8 cellular contexts compared by ENCODE assay signal in the genomic region with DNA sequence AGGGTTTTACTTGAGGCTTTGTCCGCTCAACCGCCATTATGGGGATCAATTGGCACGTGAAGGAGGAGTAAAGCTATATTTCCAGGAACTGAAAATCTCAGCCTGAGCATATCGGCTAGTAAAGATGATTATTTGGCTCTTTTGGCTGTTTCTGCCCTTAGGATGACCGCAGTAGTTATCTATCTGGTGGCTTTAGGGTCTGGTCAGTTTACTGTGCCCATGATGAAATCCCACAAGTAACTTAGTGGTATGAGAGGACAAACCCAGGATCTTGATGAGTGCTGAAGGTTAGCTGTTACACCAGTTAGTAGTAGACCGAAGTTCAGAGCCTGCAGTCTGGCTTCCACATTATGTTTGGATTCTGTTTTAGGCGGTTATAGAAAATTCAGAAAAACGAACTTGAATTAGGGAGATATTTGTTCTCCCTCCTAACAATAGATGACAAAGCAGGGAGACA. TPM values are rescaled to one million over a fixed set of nuclear protein-coding genes. Genes with fewer than 3 reads are reported as not detected.
DNase-seq lines count a peak whose midpoint lies in the region; ATAC-seq lines count a peak whose summit lies in the region.

No MANE protein-coding gene starts in this region.

- H3K36me3 Mint-ChIP-seq in activated naive CD4-positive, alpha-beta T cell treated with anti-CD3 and anti-CD28 coated beads for 36 hours (ENCODE audit: low read depth), result peaks cover 56% of the 10 kb centered on the region
- peaks cover 70% of the 10 kb centered on the region for H3K36me3 Mint-ChIP-seq in activated T-helper 2 cell treated with anti-CD3 and anti-CD28 coated beads, Interferon-gamma antibody, Interleukin-2, Interleukin-4, amounts not matched to agents 10 μg/mL and 5 μg/mL and 100 μg/mL, durations not matched to agents 14 hours and 24 hours and 36 hours (ENCODE audit: low read depth)
- H3K36me3 Mint-ChIP-seq in immature natural killer cell, result peaks cover 14 to 24% (median 21%) of the 10 kb centered on the region in 3 donors

- no peaks in the 10 kb centered on the region for H3K27me3 Mint-ChIP-seq in activated naive CD4-positive, alpha-beta T cell treated with anti-CD3 and anti-CD28 coated beads for 36 hours (ENCODE audit: low read depth)
- H3K27me3 Mint-ChIP-seq in activated T-helper 2 cell treated with anti-CD3 and anti-CD28 coated beads, Interferon-gamma antibody, Interleukin-2, Interleukin-4, amounts not matched to agents 10 μg/mL and 5 μg/mL and 100 μg/mL, durations not matched to agents 14 hours and 24 hours and 36 hours (ENCODE audit: low read depth), result no peaks in the 10 kb centered on the region
- H3K27me3 Mint-ChIP-seq in immature natural killer cell (ENCODE audit: low read depth in 3 of 3), result peaks cover 11 to 24% (median 12%) of the 10 kb centered on the region in 3 donors

- DNase-seq in activated naive CD4-positive, alpha-beta T cell treated with anti-CD3 and anti-CD28 coated beads for 36 hours, result no peak
- no peak for DNase-seq in activated naive CD4-positive, alpha-beta T cell treated with anti-CD3 and anti-CD28 coated beads, Interleukin-2, amount 50 U/mL, for 16 hours
- no peak for DNase-seq in activated T-helper 2 cell treated with anti-CD3 and anti-CD28 coated beads, Interferon-gamma antibody, Interleukin-2, Interleukin-4, amounts not matched to agents 10 μg/mL and 5 μg/mL and 100 μg/mL, durations not matched to agents 14 hours and 24 hours and 36 hours (ENCODE audit: low spot score)
- DNase-seq in immature natural killer cell, result no peak
- DNase-seq in superior temporal gyrus (ENCODE audit: extremely low spot score), result peak; percentile 48
- no peak for DNase-seq in putamen (ENCODE audit: low spot score)

- CTCF ChIA-PET in activated naive CD4-positive, alpha-beta T cell treated with anti-CD3 and anti-CD28 coated beads for 36 hours (lab: Charles Lee), result interaction anchor here (0.6 to 11.3 kb wide), 3 partner anchors 12 to 569 kb away, joined by 3 to 111 read pairs (median 31); a partner anchor contains a TSS

- H3K9me3 Mint-ChIP-seq in activated naive CD4-positive, alpha-beta T cell treated with anti-CD3 and anti-CD28 coated beads for 36 hours, result no peaks in the 10 kb centered on the region
- no peaks in the 10 kb centered on the region for H3K9me3 Mint-ChIP-seq in activated T-helper 2 cell treated with anti-CD3 and anti-CD28 coated beads, Interferon-gamma antibody, Interleukin-2, Interleukin-4, amounts not matched to agents 10 μg/mL and 5 μg/mL and 100 μg/mL, durations not matched to agents 14 hours and 24 hours and 36 hours
- no peaks in the 10 kb centered on the region for H3K9me3 Mint-ChIP-seq in immature natural killer cell

- peak overlapping the region; percentile 91 for H3K4me3 Mint-ChIP-seq in activated naive CD4-positive, alpha-beta T cell treated with anti-CD3 and anti-CD28 coated beads for 36 hours
- peak overlapping the region; percentile 97 for H3K4me3 Mint-ChIP-seq in activated T-helper 2 cell treated with anti-CD3 and anti-CD28 coated beads, Interferon-gamma antibody, Interleukin-2, Interleukin-4, amounts not matched to agents 10 μg/mL and 5 μg/mL and 100 μg/mL, durations not matched to agents 14 hours and 24 hours and 36 hours (ENCODE audit: low read depth)
- peak overlapping the region; percentile 95 to 97 (median 96) for H3K4me3 Mint-ChIP-seq in immature natural killer cell

- intact Hi-C loops in activated naive CD4-positive, alpha-beta T cell treated with anti-CD3 and anti-CD28 coated beads for 36 hours (cut with micrococcal nuclease), result no loop called here
- intact Hi-C loops in activated T-helper 2 cell treated with anti-CD3 and anti-CD28 coated beads, Interferon-gamma antibody, Interleukin-2, Interleukin-4, amounts not matched to agents 10 μg/mL and 5 μg/mL and 100 μg/mL, durations not matched to agents 14 hours and 24 hours and 36 hours (cut with micrococcal nuclease), result no loop called here

- H3K4me1 Mint-ChIP-seq in activated naive CD4-positive, alpha-beta T cell treated with anti-CD3 and anti-CD28 coated beads for 36 hours (ENCODE audit: low read depth), result peaks cover 43% of the 10 kb centered on the region
- peaks cover 49% of the 10 kb centered on the region for H3K4me1 Mint-ChIP-seq in activated T-helper 2 cell treated with anti-CD3 and anti-CD28 coated beads, Interferon-gamma antibody, Interleukin-2, Interleukin-4, amounts not matched to agents 10 μg/mL and 5 μg/mL and 100 μg/mL, durations not matched to agents 14 hours and 24 hours and 36 hours (ENCODE audit: low read depth)
- peaks cover 35 to 48% of the 10 kb centered on the region in 2 donors for H3K4me1 Mint-ChIP-seq in immature natural killer cell

- ATAC-seq in HG03039 (IDR thresholded peaks at IDR 0.05; ENCODE audit: unreplicated experiment), result no peak
- ATAC-seq in GM18873 (IDR thresholded peaks at IDR 0.05; ENCODE audit: low FRiP score, unreplicated experiment), result no peak

- H3K27ac Mint-ChIP-seq in activated naive CD4-positive, alpha-beta T cell treated with anti-CD3 and anti-CD28 coated beads for 36 hours, result peak overlapping the region; percentile 89
- peak overlapping the region; percentile 84 for H3K27ac Mint-ChIP-seq in activated T-helper 2 cell treated with anti-CD3 and anti-CD28 coated beads, Interferon-gamma antibody, Interleukin-2, Interleukin-4, amounts not matched to agents 10 μg/mL and 5 μg/mL and 100 μg/mL, durations not matched to agents 14 hours and 24 hours and 36 hours
- peak overlapping the region; percentile 82 to 94 (median 88) for H3K27ac Mint-ChIP-seq in immature natural killer cell

RNA-seq across cellular contexts. Expression of a gene that starts 1.2 kb away (rescaled TPM):
- 100 to 1,000 TPM; 221 to 228 TPM for total RNA-seq in activated naive CD4-positive, alpha-beta T cell treated with anti-CD3 and anti-CD28 coated beads for 36 hours
- total RNA-seq in activated T-helper 2 cell treated with anti-CD3 and anti-CD28 coated beads, Interferon-gamma antibody, Interleukin-2, Interleukin-4, amounts not matched to agents 10 μg/mL and 5 μg/mL and 100 μg/mL, durations not matched to agents 14 hours and 24 hours and 36 hours, result 395 and 403 TPM in 2 replicates
- polyA plus RNA-seq in immature natural killer cell, result 100 to 1,000 TPM in 1 of 3 donors, 10 to 100 TPM in 2; 46.5 to 115 (median 63.9) TPM

RNA-seq across cellular contexts. Expression of a gene that starts 21.1 kb away (rescaled TPM):
- total RNA-seq in activated naive CD4-positive, alpha-beta T cell treated with anti-CD3 and anti-CD28 coated beads for 36 hours, result 10 to 100 TPM; 17.5 to 18.8 TPM
- 25.1 and 27.0 TPM in 2 replicates for total RNA-seq in activated T-helper 2 cell treated with anti-CD3 and anti-CD28 coated beads, Interferon-gamma antibody, Interleukin-2, Interleukin-4, amounts not matched to agents 10 μg/mL and 5 μg/mL and 100 μg/mL, durations not matched to agents 14 hours and 24 hours and 36 hours
- polyA plus RNA-seq in immature natural killer cell, result 10 to 100 TPM; 11.4 to 31.7 (median 21.0) TPM

RNA-seq across cellular contexts. Expression of a gene that starts 37.2 kb away (rescaled TPM):
- total RNA-seq in activated naive CD4-positive, alpha-beta T cell treated with anti-CD3 and anti-CD28 coated beads for 36 hours, result 100 to 1,000 TPM in 1 of 2 experiments, 10 to 100 TPM in 1; 98.7 to 102 TPM
- total RNA-seq in activated T-helper 2 cell treated with anti-CD3 and anti-CD28 coated beads, Interferon-gamma antibody, Interleukin-2, Interleukin-4, amounts not matched to agents 10 μg/mL and 5 μg/mL and 100 μg/mL, durations not matched to agents 14 hours and 24 hours and 36 hours, result 99.7 and 101 TPM in 2 replicates
- polyA plus RNA-seq in immature natural killer cell, result 100 to 1,000 TPM; 457 to 687 (median 617) TPM

RNA-seq across cellular contexts. Expression of a gene that starts 44.1 kb away (rescaled TPM):
- total RNA-seq in activated naive CD4-positive, alpha-beta T cell treated with anti-CD3 and anti-CD28 coated beads for 36 hours, result 10 to 100 TPM; 18.4 to 21.8 TPM
- 41.0 and 41.3 TPM in 2 replicates for total RNA-seq in activated T-helper 2 cell treated with anti-CD3 and anti-CD28 coated beads, Interferon-gamma antibody, Interleukin-2, Interleukin-4, amounts not matched to agents 10 μg/mL and 5 μg/mL and 100 μg/mL, durations not matched to agents 14 hours and 24 hours and 36 hours
- 100 to 1,000 TPM; 154 to 219 (median 201) TPM for polyA plus RNA-seq in immature natural killer cell

RNA-seq across cellular contexts. Expression of a gene that starts 55.4 kb away (rescaled TPM):
- total RNA-seq in activated naive CD4-positive, alpha-beta T cell treated with anti-CD3 and anti-CD28 coated beads for 36 hours, result 10 to 100 TPM; 86.8 to 96.1 TPM
- total RNA-seq in activated T-helper 2 cell treated with anti-CD3 and anti-CD28 coated beads, Interferon-gamma antibody, Interleukin-2, Interleukin-4, amounts not matched to agents 10 μg/mL and 5 μg/mL and 100 μg/mL, durations not matched to agents 14 hours and 24 hours and 36 hours, result 130 and 134 TPM in 2 replicates
- 100 to 1,000 TPM; 224 to 326 (median 256) TPM for polyA plus RNA-seq in immature natural killer cell
